Comparison of ENCODE assay signal across 25 cellular contexts in genomic region chr16:140175-140857, GRCh38. TPM values are rescaled to one million over a fixed set of nuclear protein-coding genes. Genes with fewer than 3 reads are reported as not detected.
DNase-seq lines count a peak whose midpoint lies in the region; ATAC-seq, FAIRE-seq and TF ChIP-seq lines count a peak whose summit lies in the region.
"Had no signal": no experiment of that assay in that cellular context is flagged by ENCODE, and none has a peak within 500 bp of the region (broad histone marks: within the 10 kb centered on the region; RNA-seq: fewer than 3 reads in every experiment).

No MANE protein-coding gene starts in this region.

- in situ Hi-C loops in K562 (cut with MboI): no loop called here

- POLR2A ChIA-PET in K562 (lab: Yijun Ruan, JAX): interaction anchor here (0.7 to 0.9 kb wide), 2 partner anchors 34 to 250 kb away, joined by 3 to 5 read pairs; no protein-coding TSS in a partner anchor

- H3K4me1 Mint-ChIP-seq in activated naive CD4-positive, alpha-beta T cell treated with anti-CD3 and anti-CD28 coated beads for 36 hours (ENCODE audit: low read depth): peaks cover 13% of the 10 kb centered on the region
- H3K4me1 Mint-ChIP-seq in neural crest cell (peaks cover 9% of the 10 kb centered on the region), Calu3 (ENCODE audit: low read depth, unreplicated experiment) (no peaks in the 10 kb centered on the region)

- H3K79me2 ChIP-seq in K562 (ENCODE audit: control insufficient read depth, insufficient read depth, low read length): peaks cover 30% of the 10 kb centered on the region

- DNase-seq in activated naive CD4-positive, alpha-beta T cell treated with anti-CD3 and anti-CD28 coated beads for 36 hours: no peak
- no peak for DNase-seq in activated naive CD4-positive, alpha-beta T cell treated with anti-CD3 and anti-CD28 coated beads, Interleukin-2, amount 50 U/mL, for 72 hours (ENCODE audit: low spot score in 2 of 2)
- no peak for DNase-seq in HFF-Myc (ENCODE audit: extremely low read depth, low read depth)
- DNase-seq in K562 (ENCODE audit: extremely low read depth in 1 of 4, low spot score in 3 of 4): no peak
- no peak for DNase-seq in neural crest cell (ENCODE audit: low read depth, low spot score)
- DNase-seq in NCI-H2227 treated with DMSO at 0.1 percent for 48 hours (lab: John Stamatoyannopoulos, UW): no peak
- no peak for DNase-seq in Calu3
- DNase-seq in SHP77 treated with DMSO at 0.1 percent for 48 hours (lab: John Stamatoyannopoulos, UW): no peak
- DNase-seq: ACHN; amygdala; caudate nucleus; left cardiac atrium; NCI-H1417; NCI-H526 treated with DMSO at 0.1 percent for 48 hours; stimulated activated CD4-positive, alpha-beta T cell treated with anti-CD3 and anti-CD28 coated beads, Interleukin-12 subunit alpha, Interleukin-12 subunit beta, amount 100 ng/mL, for 4 hours had no signal

- no peak for TF ChIP-seq EP300 in K562 (IDR thresholded peaks at IDR 0.05; ENCODE audit: low read length)

- no peaks in the 10 kb centered on the region for H3K27me3 Mint-ChIP-seq in activated naive CD4-positive, alpha-beta T cell treated with anti-CD3 and anti-CD28 coated beads for 36 hours (ENCODE audit: low read depth)
- peaks cover 8% of the 10 kb centered on the region for H3K27me3 Mint-ChIP-seq in neural crest cell (ENCODE audit: low read depth)
- peaks cover 18% of the 10 kb centered on the region for H3K27me3 Mint-ChIP-seq in Calu3 (ENCODE audit: unreplicated experiment)

- no peak overlapping the region for H3K4me2 ChIP-seq in K562 (ENCODE audit: insufficient read depth, low read length)

- intact Hi-C loops in activated naive CD4-positive, alpha-beta T cell treated with anti-CD3 and anti-CD28 coated beads for 36 hours (cut with micrococcal nuclease): no loop called here
- intact Hi-C loops in K562 (cut with micrococcal nuclease): no loop called here
- intact Hi-C loops in Calu3 (cut with micrococcal nuclease; ENCODE audit: unreplicated experiment): no loop called here

- no peaks in the 10 kb centered on the region for H3K27me3 ChIP-seq in K562 (ENCODE audit: control insufficient read depth in 2 of 2, insufficient read depth in 2 of 2, low read length in 2 of 2)

- H3K36me3 ChIP-seq in K562 (ENCODE audit: control insufficient read depth, insufficient read depth, low read length): no peaks in the 10 kb centered on the region
- H3K36me3 ChIP-seq: gastroesophageal sphincter, neutrophil, thoracic aorta had no signal

- no peak for TF ChIP-seq RAD21 in K562 (CRISPR knock-in tag; conservative IDR thresholded peaks at IDR 0.05 in 1 of 2, IDR thresholded peaks at IDR 0.05 in 1 of 2)

- no peak overlapping the region for H3K9ac ChIP-seq in K562 (ENCODE audit: insufficient read depth in 1 of 2, low read depth in 2 of 2, low read length in 2 of 2)

- H3K9me3 Mint-ChIP-seq in activated naive CD4-positive, alpha-beta T cell treated with anti-CD3 and anti-CD28 coated beads for 36 hours: no peaks in the 10 kb centered on the region
- H3K9me3 Mint-ChIP-seq in activated naive CD4-positive, alpha-beta T cell treated with anti-CD3 and anti-CD28 coated beads, Interleukin-2, amount 50 U/mL, for 72 hours: no peaks in the 10 kb centered on the region
- no peaks in the 10 kb centered on the region for H3K9me3 Mint-ChIP-seq in neural crest cell
- no peaks in the 10 kb centered on the region for H3K9me3 Mint-ChIP-seq in Calu3 (ENCODE audit: low read depth, unreplicated experiment)

- FAIRE-seq in K562 (lab: Jason Lieb, UNC): no peak
- FAIRE-seq: GM12892, HTR-8/SVneo, TTC549 had no signal

- H3K4me3 Mint-ChIP-seq in activated naive CD4-positive, alpha-beta T cell treated with anti-CD3 and anti-CD28 coated beads for 36 hours: peak overlapping the region; percentile 28
- peak overlapping the region; percentile 65 for H3K4me3 Mint-ChIP-seq in neural crest cell
- no peak overlapping the region for H3K4me3 Mint-ChIP-seq in Calu3 (ENCODE audit: low read depth, unreplicated experiment)

- peaks cover 37 to 57% of the 10 kb centered on the region in 2 experiments for H3K4me1 ChIP-seq in K562 (replicated peaks in 1 of 2; ENCODE audit: control insufficient read depth in 2 of 2, insufficient read depth in 2 of 2, low read length in 2 of 2)

- TF ChIP-seq CTCF in HFF-Myc (IDR thresholded peaks at IDR 0.05; ENCODE audit: low read depth, low read length, missing control alignments): peak; percentile 9
- TF ChIP-seq CTCF in K562 (IDR thresholded peaks at IDR 0.05 in 2 of 3, conservative IDR thresholded peaks at IDR 0.05 in 1 of 3; ENCODE audit: insufficient read depth in 2 of 3, low read depth in 1 of 3, low read length in 3 of 3): no peak
- TF ChIP-seq CTCF in neural crest cell (conservative IDR thresholded peaks at IDR 0.05): no peak
- no peak for TF ChIP-seq CTCF in Calu3 (IDR thresholded peaks at IDR 0.05; ENCODE audit: unreplicated experiment)

- CTCF ChIA-PET in activated naive CD4-positive, alpha-beta T cell treated with anti-CD3 and anti-CD28 coated beads for 36 hours (lab: Charles Lee): no interaction called here
- CTCF ChIA-PET in K562 (lab: Yijun Ruan, JAX; ENCODE audit: low intra/inter-chr PET ratio) (no interaction called here), Calu3 (lab: Charles Lee) (interaction anchor here (0.8 to 1.1 kb wide), 2 partner anchors 11 to 213 kb away, joined by 6 read pairs; no protein-coding TSS in a partner anchor)

- ATAC-seq in activated naive CD4-positive, alpha-beta T cell treated with anti-CD3 and anti-CD28 coated beads, Interleukin-2, amount 50 U/mL, for 72 hours: no peak
- no peak for ATAC-seq in K562
- ATAC-seq: gastroesophageal sphincter, left cardiac atrium had no signal

- peaks cover 8% of the 10 kb centered on the region for H3K36me3 Mint-ChIP-seq in activated naive CD4-positive, alpha-beta T cell treated with anti-CD3 and anti-CD28 coated beads for 36 hours (ENCODE audit: low read depth)
- H3K36me3 Mint-ChIP-seq in activated naive CD4-positive, alpha-beta T cell treated with anti-CD3 and anti-CD28 coated beads, Interleukin-2, amount 50 U/mL, for 72 hours: peaks cover 5 to 11% of the 10 kb centered on the region in 2 donors
- H3K36me3 Mint-ChIP-seq in neural crest cell (ENCODE audit: low read depth): no peaks in the 10 kb centered on the region
- H3K36me3 Mint-ChIP-seq in Calu3 (ENCODE audit: insufficient read depth, unreplicated experiment): peaks cover 40% of the 10 kb centered on the region

- H3K9me3 ChIP-seq in K562 (replicated peaks; ENCODE audit: control insufficient read depth, insufficient read depth, low read depth, low read length): no peaks in the 10 kb centered on the region
- H3K9me3 ChIP-seq: gastroesophageal sphincter, neutrophil, thoracic aorta had no signal

- WGBS in K562 (ENCODE audit: insufficient coverage, low coverage, missing lambda C conversion rate): 85% methylated on average over 10 of the region's 10 CpGs

- BruUV-seq in K562 (replicated peaks; lab: Mats Ljungman, UMichigan): no TSS peak
- no TSS peak for BruUV-seq in Calu3 (replicated peaks; lab: Mats Ljungman, UMichigan)

- no peak overlapping the region for H3K4me3 ChIP-seq in HFF-Myc (replicated peaks; ENCODE audit: low read depth, low read length)
- H3K4me3 ChIP-seq in K562: no peak overlapping the region
- H3K4me3 ChIP-seq: gastroesophageal sphincter, thoracic aorta had no signal

- no peaks in the 10 kb centered on the region for H3K9me1 ChIP-seq in K562 (ENCODE audit: control insufficient read depth, insufficient read depth, low read length)

- H4K20me1 ChIP-seq in K562 (replicated peaks; ENCODE audit: control insufficient read depth, insufficient read depth, low read length): no peaks in the 10 kb centered on the region

- no peak overlapping the region for H2AFZ ChIP-seq in K562 (ENCODE audit: low read depth, low read length)

- H3K27ac ChIP-seq in K562 (ENCODE audit: extremely low read depth, low read depth, low read length): no peak overlapping the region
- H3K27ac ChIP-seq: C4-2B, gastroesophageal sphincter, neutrophil, thoracic aorta had no signal

- TF ChIP-seq POLR2A in K562 (conservative IDR thresholded peaks at IDR 0.05): no peak

- H3K27ac Mint-ChIP-seq in activated naive CD4-positive, alpha-beta T cell treated with anti-CD3 and anti-CD28 coated beads for 36 hours: no peak overlapping the region
- H3K27ac Mint-ChIP-seq in activated naive CD4-positive, alpha-beta T cell treated with anti-CD3 and anti-CD28 coated beads, Interleukin-2, amount 50 U/mL, for 72 hours: peak overlapping the region in 1 of 2 donors; percentile 69
- H3K27ac Mint-ChIP-seq in neural crest cell (ENCODE audit: unreplicated experiment) (no peak overlapping the region), Calu3 (ENCODE audit: unreplicated experiment) (no peak overlapping the region)

RNA-seq across cellular contexts. Expression of gene NPRL3, which starts 1.8 kb away (rescaled TPM):
- total RNA-seq in activated naive CD4-positive, alpha-beta T cell treated with anti-CD3 and anti-CD28 coated beads for 36 hours: 10 to 100 TPM; 38.1 to 42.0 TPM
- total RNA-seq in activated naive CD4-positive, alpha-beta T cell treated with anti-CD3 and anti-CD28 coated beads, Interleukin-2, amount 50 U/mL, for 72 hours: 10 to 100 TPM; 27.4 to 51.3 TPM
- total RNA-seq in K562 (2011; cell fraction: chromatin; rRNA removed; ENCODE audit: low replicate concordance): 75.3 and 210 TPM in 2 replicates
- total RNA-seq in K562 (2011; cell fraction: nucleolus; rRNA removed): 101 and 104 TPM in 2 replicates
- 79.9 and 94.8 TPM in 2 replicates for total RNA-seq in K562 (2011; cell fraction: nucleoplasm; rRNA removed)
- total RNA-seq in K562 (2014; rRNA removed) (8.4 and 10.9 TPM in 2 replicates), K562 (2014; rRNA removed; fragmentation: Illumina TruSeq; extraction: Trizol) (3.7 and 5.6 TPM in 2 replicates), K562 (2015; rRNA removed; fragmentation: Illumina TruSeq; extraction: Trizol) (4.4 and 7.9 TPM in 2 replicates), K562 (2021) (51.0 and 53.6 TPM in 2 replicates), neural crest cell (41.5 and 45.4 TPM in 2 replicates), Calu3 (2022) (51.8 and 53.2 TPM in 2 replicates)
- polyA plus RNA-seq in K562 (2011; rRNA removed) (9.7 and 26.3 TPM in 2 replicates), K562 (2014; fragmentation: Illumina TruSeq; extraction: Trizol) (38.9 and 54.1 TPM in 2 replicates), K562 (2014; fragmentation: Nextera tagmentation; extraction: Ambion mirVana) (1 to 10 TPM in 1 of 2 experiments, under 1 TPM in 1; 0.92 to 1.0 TPM), K562 (2014; rRNA removed) (18.8 and 19.1 TPM in 2 replicates)
- 14.6 and 15.5 TPM in 2 replicates for polyA plus RNA-seq in K562 (2011; cell fraction: cytosol; rRNA removed)
- 49.9 and 59.5 TPM in 2 replicates for polyA plus RNA-seq in K562 (2011; cell fraction: nucleus; rRNA removed)
- 44.9 and 60.8 TPM in 2 replicates for polyA plus RNA-seq in K562 (2012)
- 13.2 and 14.2 TPM in 2 replicates for polyA minus RNA-seq in K562 (2011; rRNA and poly(A)+ RNA removed)
- 29.3 and 41.0 TPM in 2 replicates for polyA minus RNA-seq in K562 (2011; cell fraction: cytosol; rRNA and poly(A)+ RNA removed)
- 20.2 and 31.7 TPM in 2 replicates for polyA minus RNA-seq in K562 (2011; cell fraction: nucleus; rRNA and poly(A)+ RNA removed)

RNA-seq across cellular contexts. Expression of gene HBZ, which starts 12.1 kb away (rescaled TPM):
- not detected for total RNA-seq in activated naive CD4-positive, alpha-beta T cell treated with anti-CD3 and anti-CD28 coated beads for 36 hours
- not detected for total RNA-seq in activated naive CD4-positive, alpha-beta T cell treated with anti-CD3 and anti-CD28 coated beads, Interleukin-2, amount 50 U/mL, for 72 hours
- 24.8 and 31.8 TPM in 2 replicates for total RNA-seq in K562 (2011; cell fraction: chromatin; rRNA removed; ENCODE audit: low replicate concordance)
- 215 and 289 TPM in 2 replicates for total RNA-seq in K562 (2011; cell fraction: nucleolus; rRNA removed)
- total RNA-seq in K562 (2011; cell fraction: nucleoplasm; rRNA removed): 142 and 150 TPM in 2 replicates
- total RNA-seq in K562 (2014; rRNA removed): 207 and 227 TPM in 2 replicates
- total RNA-seq in K562 (2014; rRNA removed; fragmentation: Illumina TruSeq; extraction: Trizol): 35.6 and 63.2 TPM in 2 replicates
- total RNA-seq in K562 (2015; rRNA removed; fragmentation: Illumina TruSeq; extraction: Trizol): 53.5 and 58.0 TPM in 2 replicates
- 480 and 495 TPM in 2 replicates for total RNA-seq in K562 (2021)
- 610 and 640 TPM in 2 replicates for polyA plus RNA-seq in K562 (2011; rRNA removed)
- polyA plus RNA-seq in K562 (2011; cell fraction: cytosol; rRNA removed): 883 and 4,551 TPM in 2 replicates
- polyA plus RNA-seq in K562 (2011; cell fraction: nucleus; rRNA removed): 162 and 437 TPM in 2 replicates
- polyA plus RNA-seq in K562 (2012): 135 and 513 TPM in 2 replicates
- polyA plus RNA-seq in K562 (2014; fragmentation: Illumina TruSeq; extraction: Trizol): 101 and 278 TPM in 2 replicates
- 100 to 1,000 TPM in 1 of 2 experiments, 10 to 100 TPM in 1; 80.7 to 113 TPM for polyA plus RNA-seq in K562 (2014; fragmentation: Nextera tagmentation; extraction: Ambion mirVana)
- 365 and 410 TPM in 2 replicates for polyA plus RNA-seq in K562 (2014; rRNA removed)
- polyA minus RNA-seq in K562 (2011; rRNA and poly(A)+ RNA removed): 45.2 and 140 TPM in 2 replicates
- polyA minus RNA-seq in K562 (2011; cell fraction: cytosol; rRNA and poly(A)+ RNA removed): 516 and 634 TPM in 2 replicates
- polyA minus RNA-seq in K562 (2011; cell fraction: nucleus; rRNA and poly(A)+ RNA removed): 180 and 270 TPM in 2 replicates
- not detected in 2 replicates for total RNA-seq in neural crest cell
- total RNA-seq in Calu3 (2022): not detected in 2 replicates
- total RNA-seq: gastroesophageal sphincter, mesenteric fat pad, renal cortical epithelial cell, thoracic aorta had no signal
- polyA plus RNA-seq: esophagus had no signal

RNA-seq across cellular contexts. Expression of gene HBM, which starts 25.5 kb away (rescaled TPM):
- not detected for total RNA-seq in activated naive CD4-positive, alpha-beta T cell treated with anti-CD3 and anti-CD28 coated beads for 36 hours
- total RNA-seq in activated naive CD4-positive, alpha-beta T cell treated with anti-CD3 and anti-CD28 coated beads, Interleukin-2, amount 50 U/mL, for 72 hours: not detected
- not detected in 2 replicates for total RNA-seq in K562 (2011; cell fraction: chromatin; rRNA removed; ENCODE audit: low replicate concordance)
- not detected in 2 replicates for total RNA-seq in K562 (2011; cell fraction: nucleolus; rRNA removed)
- not detected in 2 replicates for total RNA-seq in K562 (2011; cell fraction: nucleoplasm; rRNA removed)
- total RNA-seq in K562 (2014; rRNA removed): not detected in 2 replicates
- not detected in 2 replicates for total RNA-seq in K562 (2014; rRNA removed; fragmentation: Illumina TruSeq; extraction: Trizol)
- total RNA-seq in K562 (2015; rRNA removed; fragmentation: Illumina TruSeq; extraction: Trizol): not detected in 2 replicates
- total RNA-seq in K562 (2021): not detected in 2 replicates
- not detected in 2 replicates for polyA plus RNA-seq in K562 (2011; rRNA removed)
- polyA plus RNA-seq in K562 (2011; cell fraction: cytosol; rRNA removed): 1.2 TPM in 1 of 2 replicates, not detected in the other
- not detected in 2 replicates for polyA plus RNA-seq in K562 (2011; cell fraction: nucleus; rRNA removed)
- polyA plus RNA-seq in K562 (2012): not detected in 2 replicates
- not detected in 2 replicates for polyA plus RNA-seq in K562 (2014; fragmentation: Illumina TruSeq; extraction: Trizol)
- polyA plus RNA-seq in K562 (2014; fragmentation: Nextera tagmentation; extraction: Ambion mirVana): not detected
- polyA plus RNA-seq in K562 (2014; rRNA removed): not detected in 2 replicates
- not detected in 2 replicates for polyA minus RNA-seq in K562 (2011; rRNA and poly(A)+ RNA removed)
- not detected in 2 replicates for polyA minus RNA-seq in K562 (2011; cell fraction: cytosol; rRNA and poly(A)+ RNA removed)
- not detected in 2 replicates for polyA minus RNA-seq in K562 (2011; cell fraction: nucleus; rRNA and poly(A)+ RNA removed)
- not detected in 2 replicates for total RNA-seq in neural crest cell
- not detected in 2 replicates for total RNA-seq in Calu3 (2022)
- total RNA-seq: left cardiac atrium, mesenteric fat pad, renal cortical epithelial cell, thoracic aorta had no signal
- polyA plus RNA-seq: esophagus had no signal

RNA-seq across cellular contexts. Expression of gene HBA2, which starts 32.4 kb away (rescaled TPM):
- under 1 TPM in 1 of 2 experiments, not detected in 1; 0.62 TPM for total RNA-seq in activated naive CD4-positive, alpha-beta T cell treated with anti-CD3 and anti-CD28 coated beads for 36 hours
- not detected for total RNA-seq in activated naive CD4-positive, alpha-beta T cell treated with anti-CD3 and anti-CD28 coated beads, Interleukin-2, amount 50 U/mL, for 72 hours
- 30.8 and 82.0 TPM in 2 replicates for total RNA-seq in K562 (2011; cell fraction: chromatin; rRNA removed; ENCODE audit: low replicate concordance)
- total RNA-seq in K562 (2011; cell fraction: nucleolus; rRNA removed): 188 and 285 TPM in 2 replicates
- 162 and 198 TPM in 2 replicates for total RNA-seq in K562 (2011; cell fraction: nucleoplasm; rRNA removed)
- total RNA-seq in K562 (2014; rRNA removed) (286 and 525 TPM in 2 replicates), K562 (2014; rRNA removed; fragmentation: Illumina TruSeq; extraction: Trizol) (21.9 and 40.4 TPM in 2 replicates), K562 (2015; rRNA removed; fragmentation: Illumina TruSeq; extraction: Trizol) (60.6 and 61.0 TPM in 2 replicates), K562 (2021) (443 and 467 TPM in 2 replicates), neural crest cell (not detected in 2 replicates), Calu3 (2022) (not detected in 2 replicates)
- polyA plus RNA-seq in K562 (2011; rRNA removed) (144 and 346 TPM in 2 replicates), K562 (2014; fragmentation: Illumina TruSeq; extraction: Trizol) (106 and 709 TPM in 2 replicates), K562 (2014; fragmentation: Nextera tagmentation; extraction: Ambion mirVana) (100 to 1,000 TPM; 331 to 366 TPM), K562 (2014; rRNA removed) (670 and 853 TPM in 2 replicates)
- 625 and 2,736 TPM in 2 replicates for polyA plus RNA-seq in K562 (2011; cell fraction: cytosol; rRNA removed)
- polyA plus RNA-seq in K562 (2011; cell fraction: nucleus; rRNA removed): 266 and 710 TPM in 2 replicates
- 154 and 603 TPM in 2 replicates for polyA plus RNA-seq in K562 (2012)
- 110 and 197 TPM in 2 replicates for polyA minus RNA-seq in K562 (2011; rRNA and poly(A)+ RNA removed)
- 1,122 and 1,215 TPM in 2 replicates for polyA minus RNA-seq in K562 (2011; cell fraction: cytosol; rRNA and poly(A)+ RNA removed)
- polyA minus RNA-seq in K562 (2011; cell fraction: nucleus; rRNA and poly(A)+ RNA removed): 117 and 158 TPM in 2 replicates
- total RNA-seq: renal cortical epithelial cell had no signal

RNA-seq across cellular contexts. Expression of gene HBA1, which starts 36.2 kb away (rescaled TPM):
- not detected for total RNA-seq in activated naive CD4-positive, alpha-beta T cell treated with anti-CD3 and anti-CD28 coated beads for 36 hours
- total RNA-seq in activated naive CD4-positive, alpha-beta T cell treated with anti-CD3 and anti-CD28 coated beads, Interleukin-2, amount 50 U/mL, for 72 hours: not detected
- 48.1 and 106 TPM in 2 replicates for total RNA-seq in K562 (2011; cell fraction: chromatin; rRNA removed; ENCODE audit: low replicate concordance)
- 358 and 373 TPM in 2 replicates for total RNA-seq in K562 (2011; cell fraction: nucleolus; rRNA removed)
- 287 and 376 TPM in 2 replicates for total RNA-seq in K562 (2011; cell fraction: nucleoplasm; rRNA removed)
- total RNA-seq in K562 (2014; rRNA removed) (833 and 1,312 TPM in 2 replicates), K562 (2014; rRNA removed; fragmentation: Illumina TruSeq; extraction: Trizol) (75.7 and 128 TPM in 2 replicates), K562 (2015; rRNA removed; fragmentation: Illumina TruSeq; extraction: Trizol) (235 and 260 TPM in 2 replicates), K562 (2021) (2,388 and 2,454 TPM in 2 replicates), neural crest cell (not detected in 2 replicates), Calu3 (2022) (not detected in 2 replicates)
- polyA plus RNA-seq in K562 (2011; rRNA removed) (225 and 945 TPM in 2 replicates), K562 (2014; fragmentation: Illumina TruSeq; extraction: Trizol) (380 and 1,790 TPM in 2 replicates), K562 (2014; fragmentation: Nextera tagmentation; extraction: Ambion mirVana) (100 to 1,000 TPM; 280 to 426 TPM), K562 (2014; rRNA removed) (1,187 and 1,422 TPM in 2 replicates)
- polyA plus RNA-seq in K562 (2011; cell fraction: cytosol; rRNA removed): 1,412 and 5,030 TPM in 2 replicates
- polyA plus RNA-seq in K562 (2011; cell fraction: nucleus; rRNA removed): 376 and 755 TPM in 2 replicates
- 890 and 2,659 TPM in 2 replicates for polyA plus RNA-seq in K562 (2012)
- 234 and 324 TPM in 2 replicates for polyA minus RNA-seq in K562 (2011; rRNA and poly(A)+ RNA removed)
- 1,514 and 1,646 TPM in 2 replicates for polyA minus RNA-seq in K562 (2011; cell fraction: cytosol; rRNA and poly(A)+ RNA removed)
- polyA minus RNA-seq in K562 (2011; cell fraction: nucleus; rRNA and poly(A)+ RNA removed): 170 and 258 TPM in 2 replicates
- total RNA-seq: renal cortical epithelial cell had no signal

Comparison
In these comparisons a context has a peak if more than half of its experiments do, and no peak if none do; other contexts are left out.
1. RNA of gene HBZ, which starts 12.1 kb away (total RNA-seq): 24.8 to 495 TPM in K562; not detected in activated naive CD4-positive, alpha-beta T cell treated with anti-CD3 and anti-CD28 coated beads for 36 hours, not detected in activated naive CD4-positive, alpha-beta T cell treated with anti-CD3 and anti-CD28 coated beads, Interleukin-2, amount 50 U/mL, for 72 hours, not detected in neural crest cell and not detected in Calu3; every median in the first group is over 10 times any median in the second.